21 cellular contexts compared by ENCODE assay signal in genomic region chr16:84471966-84472365, GRCh38. TPM values are rescaled to one million over a fixed set of nuclear protein-coding genes. Genes with fewer than 3 reads are reported as not detected.
DNase-seq lines count a peak whose midpoint lies in the region; ATAC-seq and TF ChIP-seq lines count a peak whose summit lies in the region.
"Had no signal": no experiment of that assay in that cellular context is flagged by ENCODE, and none has a peak within 500 bp of the region (broad histone marks: within the 10 kb centered on the region; RNA-seq: fewer than 3 reads in every experiment).

No MANE protein-coding gene starts in this region.

- no TSS peak for BruUV-seq in IMR-90 (replicated peaks; lab: Mats Ljungman, UMichigan)

- H2BK20ac ChIP-seq in IMR-90 (ENCODE audit: low read depth, low read length) = no peak overlapping the region

- no peaks in the 10 kb centered on the region for H3K27me3 ChIP-seq in IMR-90 (ENCODE audit: control insufficient read depth, insufficient read depth, low read length)
- H3K27me3 ChIP-seq: BLaER1 had no signal

- H3K18ac ChIP-seq in IMR-90 (ENCODE audit: low read depth, low read length) = no peak overlapping the region

- peaks cover 3% of the 10 kb centered on the region for H3K9me1 ChIP-seq in IMR-90 (ENCODE audit: insufficient read depth, low read length)

- H3K36me3 ChIP-seq in IMR-90 (ENCODE audit: control insufficient read depth, insufficient read depth, low read length) = peaks cover 11% of the 10 kb centered on the region

- no peak overlapping the region for H3K9ac ChIP-seq in IMR-90 (ENCODE audit: low read depth, low read length)
- H3K9ac ChIP-seq: BLaER1 had no signal

- no peak overlapping the region for H2AFZ ChIP-seq in IMR-90 (replicated peaks; ENCODE audit: low read length, poor library complexity)

- no peak for TF ChIP-seq POLR2A in IMR-90 (IDR thresholded peaks at IDR 0.05; ENCODE audit: low read depth, low read length)

- CTCF ChIA-PET in IMR-90 (lab: Yijun Ruan, JAX) = no interaction called here

- peaks cover 2% of the 10 kb centered on the region; the same call in 1 of the 2 replicates for H3K4me1 ChIP-seq in IMR-90 (ENCODE audit: control insufficient read depth, insufficient read depth, low read length)
- H3K4me1 ChIP-seq: BLaER1 had no signal

- H2BK120ac ChIP-seq in IMR-90 (ENCODE audit: low read depth, low read length) = no peak overlapping the region

- no peak overlapping the region for H3K4me2 ChIP-seq in IMR-90 (ENCODE audit: low read depth, low read length)
- H3K4me2 ChIP-seq: BLaER1 had no signal

- H3K23ac ChIP-seq in IMR-90 (ENCODE audit: low read depth, low read length) = no peak overlapping the region

- no peak overlapping the region for H4K8ac ChIP-seq in IMR-90 (ENCODE audit: low read depth in 2 of 2, low read length in 2 of 2)

- no peaks in the 10 kb centered on the region for H3K27me3 Mint-ChIP-seq in activated T-cell treated with anti-CD3 and anti-CD28 coated beads, Interleukin-2, amount 50 U/mL, for 24 hours
- H3K27me3 Mint-ChIP-seq: CD4-positive, CD25-positive, alpha-beta regulatory T cell had no signal

- H3K27ac ChIP-seq in IMR-90 (ENCODE audit: insufficient read depth, low read length) = no peak overlapping the region
- H3K27ac ChIP-seq: BLaER1, RWPE1 had no signal

- H3K36me3 Mint-ChIP-seq in activated T-cell treated with anti-CD3 and anti-CD28 coated beads, Interleukin-2, amount 50 U/mL, for 24 hours (ENCODE audit: low read depth) = peaks cover 17% of the 10 kb centered on the region

- in situ Hi-C loops in IMR-90 (cut with MboI; ENCODE audit: low sequenced_read_pairs) = no loop called here

- TF ChIP-seq RAD21 in IMR-90 (IDR thresholded peaks at IDR 0.05; ENCODE audit: low read length) = no peak

- no peak overlapping the region for H3K14ac ChIP-seq in IMR-90 (replicated peaks; ENCODE audit: low read depth, low read length)

- H4K5ac ChIP-seq in IMR-90 (ENCODE audit: low read depth, low read length) = no peak overlapping the region

- no peak overlapping the region for H3K56ac ChIP-seq in IMR-90 (ENCODE audit: extremely low read depth, insufficient read depth, low read length)

- TF ChIP-seq CTCF in IMR-90 (conservative IDR thresholded peaks at IDR 0.05; ENCODE audit: low read depth, low read length) = no peak

- H3K9me3 ChIP-seq in IMR-90 (ENCODE audit: control insufficient read depth, insufficient read depth, low read length) = peaks cover 8% of the 10 kb centered on the region

- WGBS in IMR-90 (ENCODE audit: extremely low coverage in 2 of 2, insufficient read length in 1 of 2), 2 experiments = 96% methylated on average over 3 of the region's 4 CpGs; no CpG with 5 or more reads in 1 of the 2 experiments

- H4K91ac ChIP-seq in IMR-90 (ENCODE audit: insufficient read depth, low read depth, low read length) = no peak overlapping the region

- intact Hi-C loops in IMR-90 (cut with micrococcal nuclease) = no loop called here
- intact Hi-C loops in sciatic nerve (cut with DNase I) = no loop called here
- intact Hi-C loops in left colon (cut with DNase I, micrococcal nuclease) = no loop called here

- no peak overlapping the region for H3K4me3 Mint-ChIP-seq in activated T-cell treated with anti-CD3 and anti-CD28 coated beads, Interleukin-2, amount 50 U/mL, for 24 hours
- H3K4me3 Mint-ChIP-seq: CD4-positive, CD25-positive, alpha-beta regulatory T cell had no signal

- H4K20me1 ChIP-seq in IMR-90 (ENCODE audit: insufficient read depth, low read length) = peaks cover 9% of the 10 kb centered on the region; the same call in 1 of the 2 replicates
- H4K20me1 ChIP-seq: BLaER1 had no signal

- DNase-seq in activated T-cell treated with anti-CD3 and anti-CD28 coated beads, Interleukin-2, amount 50 U/mL, for 24 hours = peak; percentile 19
- no peak for DNase-seq in activated T-cell treated with anti-CD3 and anti-CD28 coated beads, Interleukin-2, amount 50 U/mL, for 1 hour
- DNase-seq in IMR-90 = no peak
- peak; percentile 57 for DNase-seq in mesenteric fat pad (ENCODE audit: low spot score)
- peak; percentile 33 for DNase-seq in sciatic nerve (ENCODE audit: low spot score)
- no peak for DNase-seq in left colon
- no peak for DNase-seq in iPS-NIHi11 (ENCODE audit: low spot score)
- DNase-seq: CD4-positive, CD25-positive, alpha-beta regulatory T cell; DMS153; DND-41; Karpas-422; NCI-H1092; NCI-H1417 treated with DMSO at 0.1 percent for 48 hours; NCI-H1694 treated with DMSO at 0.1 percent for 48 hours; NCI-H2081; NCI-H2227 treated with DMSO at 0.1 percent for 48 hours; NCI-H526 treated with DMSO at 0.1 percent for 48 hours; SHP77 treated with DMSO at 0.1 percent for 48 hours had no signal

- H3K9me3 Mint-ChIP-seq in activated T-cell treated with anti-CD3 and anti-CD28 coated beads, Interleukin-2, amount 50 U/mL, for 24 hours = peaks cover 7% of the 10 kb centered on the region

- no peak overlapping the region for H2AK5ac ChIP-seq in IMR-90 (ENCODE audit: low read depth, low read length)

- H2BK5ac ChIP-seq in IMR-90 (ENCODE audit: low read depth, low read length, poor library complexity, severe bottlenecking) = no peak overlapping the region

- ATAC-seq in IMR-90 (ENCODE audit: low read depth) = no peak
- ATAC-seq in sciatic nerve = no peak
- no peak for ATAC-seq in HG03139 (IDR thresholded peaks at IDR 0.05; ENCODE audit: unreplicated experiment)
- ATAC-seq in left colon = no peak

- no peak overlapping the region for H3K4me3 ChIP-seq in IMR-90 (ENCODE audit: insufficient read depth, low read depth, low read length)
- H3K4me3 ChIP-seq: BLaER1 had no signal

- no peak overlapping the region for H3K27ac Mint-ChIP-seq in activated T-cell treated with anti-CD3 and anti-CD28 coated beads, Interleukin-2, amount 50 U/mL, for 24 hours
- H3K27ac Mint-ChIP-seq: CD4-positive, CD25-positive, alpha-beta regulatory T cell had no signal

- POLR2A ChIA-PET in IMR-90 (lab: Charles Lee; ENCODE audit: unreplicated experiment) = no interaction called here

- no peak overlapping the region for H3K4ac ChIP-seq in IMR-90 (ENCODE audit: low read depth, low read length)

- no peak overlapping the region for H2BK15ac ChIP-seq in IMR-90 (ENCODE audit: low read depth, low read length)

- peaks cover 7% of the 10 kb centered on the region for H3K4me1 Mint-ChIP-seq in activated T-cell treated with anti-CD3 and anti-CD28 coated beads, Interleukin-2, amount 50 U/mL, for 24 hours (ENCODE audit: low read depth)

- H3K79me1 ChIP-seq in IMR-90 (ENCODE audit: low read depth in 1 of 2, low read length in 2 of 2) = peaks cover 14 to 53% of the 10 kb centered on the region in 2 experiments

- H2AK9ac ChIP-seq in IMR-90 (replicated peaks; ENCODE audit: low read depth, low read length, poor library complexity) = peak overlapping the region; percentile 70

- dilution Hi-C loops in IMR-90 (cut with HindIII; ENCODE audit: low sequenced_read_pairs, unreplicated experiment) = no loop called here

TF ChIP-seq in IMR-90, 13 proteins besides CTCF, POLR2A, EP300 and RAD21:
- no peak for TF ChIP-seq BHLHE40 (IDR thresholded peaks at IDR 0.05; ENCODE audit: low read depth, low read length)
- no peak for TF ChIP-seq MAFK (IDR thresholded peaks at IDR 0.05; ENCODE audit: low read depth, low read length)
- no peak for TF ChIP-seq NFE2L2 (IDR thresholded peaks at IDR 0.05; ENCODE audit: low read depth, low read length)
- no peak for TF ChIP-seq MAZ (IDR thresholded peaks at IDR 0.05; ENCODE audit: borderline replicate concordance, low read depth, low read length)
- TF ChIP-seq MXI1 (IDR thresholded peaks at IDR 0.05; ENCODE audit: borderline replicate concordance, low read depth, low read length) = no peak
- TF ChIP-seq RCOR1 (IDR thresholded peaks at IDR 0.05; ENCODE audit: insufficient replicate concordance, low read length) = no peak
- no peak for TF ChIP-seq CHD1 (IDR thresholded peaks at IDR 0.05; ENCODE audit: low read depth, low read length)
- no peak for TF ChIP-seq USF2 (IDR thresholded peaks at IDR 0.05; ENCODE audit: low read depth, low read length)

RNA-seq across cellular contexts. Expression of gene MEAK7, which starts 32.5 kb away (rescaled TPM):
- 27.4 and 27.8 TPM in 2 replicates for total RNA-seq in IMR-90 (2012; rRNA removed)
- 36.0 and 39.0 TPM in 2 replicates for polyA plus RNA-seq in IMR-90 (2012; rRNA removed)
- polyA plus RNA-seq in IMR-90 (2012; cell fraction: cytosol; rRNA removed) = 25.1 and 29.9 TPM in 2 replicates
- 31.0 and 35.1 TPM in 2 replicates for polyA plus RNA-seq in IMR-90 (2012; cell fraction: nucleus; rRNA removed; ENCODE audit: low replicate concordance)
- total RNA-seq in mesenteric fat pad = 11.5 TPM
- total RNA-seq in sciatic nerve = 21.8 TPM
- 10 to 100 TPM; 21.1 to 22.2 TPM for total RNA-seq in left colon

Comparison
In these comparisons a context has a peak if more than half of its experiments do, and no peak if none do; other contexts are left out.
1. DNase-seq: peak in activated T-cell treated with anti-CD3 and anti-CD28 coated beads, Interleukin-2, amount 50 U/mL, for 24 hours (single experiment), mesenteric fat pad (single experiment) and sciatic nerve (single experiment); none in activated T-cell treated with anti-CD3 and anti-CD28 coated beads, Interleukin-2, amount 50 U/mL, for 1 hour (single experiment), IMR-90 (single experiment), left colon (0 of 2) and iPS-NIHi11 (single experiment).